Comparison of ENCODE assay signal across 17 cellular contexts in the genomic region with DNA sequence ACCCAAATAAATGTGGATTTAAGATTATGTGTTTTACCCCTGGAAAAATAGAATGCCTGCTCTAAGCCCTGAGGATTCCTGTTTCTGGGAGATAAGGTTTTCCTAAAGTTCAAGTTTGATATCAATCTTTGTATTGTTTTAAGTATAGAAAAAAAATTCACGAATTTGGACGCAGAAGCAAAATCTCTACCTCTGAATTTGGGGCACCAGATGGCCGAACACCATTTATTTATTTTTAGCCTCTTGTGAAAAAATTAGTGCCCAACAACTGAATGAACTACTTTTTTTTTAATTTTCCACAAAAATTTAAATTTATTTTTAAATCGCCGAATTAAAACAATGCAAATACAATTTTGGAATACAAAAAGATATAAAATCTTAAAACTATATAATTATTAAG.
DNase-seq lines count a peak whose midpoint lies in the region; FAIRE-seq and TF ChIP-seq lines count a peak whose summit lies in the region.
"Had no signal": no experiment of that assay in that cellular context is flagged by ENCODE, and none has a peak within 500 bp of the region (broad histone marks: within the 10 kb centered on the region; RNA-seq: fewer than 3 reads in every experiment).

No MANE protein-coding gene starts in this region.

- TF ChIP-seq CTCF in progenitor cell of endocrine pancreas (IDR thresholded peaks at IDR 0.05; ENCODE audit: unreplicated experiment) = no peak

- no peaks in the 10 kb centered on the region for H3K36me3 Mint-ChIP-seq in progenitor cell of endocrine pancreas (ENCODE audit: insufficient read depth)
- no peaks in the 10 kb centered on the region for H3K36me3 Mint-ChIP-seq in activated CD4-positive, alpha-beta T cell treated with anti-CD3 and anti-CD28 coated beads, Interleukin-2, amount 10 ng/mL, durations not matched to agents 24 days and 14 days (ENCODE audit: low read depth)
- H3K36me3 Mint-ChIP-seq: CD4-positive, CD25-positive, alpha-beta regulatory T cell; CD8-positive, alpha-beta T cell had no signal

- H3K27me3 Mint-ChIP-seq in progenitor cell of endocrine pancreas = peaks cover 2% of the 10 kb centered on the region
- H3K27me3 Mint-ChIP-seq in activated CD4-positive, alpha-beta T cell treated with anti-CD3 and anti-CD28 coated beads, Interleukin-2, amount 10 ng/mL, durations not matched to agents 24 days and 14 days = peaks cover under 1% of the 10 kb centered on the region
- H3K27me3 Mint-ChIP-seq: B cell had no signal

- DNase-seq in cerebellum (ENCODE audit: low spot score) = peak; percentile 58
- no peak for DNase-seq in progenitor cell of endocrine pancreas (ENCODE audit: low spot score, unreplicated experiment)
- no peak for DNase-seq in GM19239 (ENCODE audit: insufficient read length, low spot score)
- DNase-seq in activated CD4-positive, alpha-beta T cell treated with anti-CD3 and anti-CD28 coated beads, Interleukin-2, amount 10 ng/mL, durations not matched to agents 24 days and 14 days = no peak
- no peak for DNase-seq in NCI-H1417 (lab: John Stamatoyannopoulos, UW)
- DNase-seq: Caco-2; CD4-positive, CD25-positive, alpha-beta regulatory T cell; CD8-positive, alpha-beta T cell; DMS153; DND-41; GF-D8; H9 had no signal

- peaks cover 3% of the 10 kb centered on the region for H3K4me1 Mint-ChIP-seq in progenitor cell of endocrine pancreas (ENCODE audit: low read depth)
- no peaks in the 10 kb centered on the region for H3K4me1 Mint-ChIP-seq in activated CD4-positive, alpha-beta T cell treated with anti-CD3 and anti-CD28 coated beads, Interleukin-2, amount 10 ng/mL, durations not matched to agents 24 days and 14 days
- H3K4me1 Mint-ChIP-seq: B cell, GM23338 had no signal

- H3K27ac Mint-ChIP-seq in progenitor cell of endocrine pancreas = no peak overlapping the region
- no peak overlapping the region for H3K27ac Mint-ChIP-seq in activated CD4-positive, alpha-beta T cell treated with anti-CD3 and anti-CD28 coated beads, Interleukin-2, amount 10 ng/mL, durations not matched to agents 24 days and 14 days
- H3K27ac Mint-ChIP-seq: B cell; CD4-positive, CD25-positive, alpha-beta regulatory T cell; CD8-positive, alpha-beta T cell; GM23338; H9 had no signal

- intact Hi-C loops in activated CD4-positive, alpha-beta T cell treated with anti-CD3 and anti-CD28 coated beads, Interleukin-2, amount 10 ng/mL, durations not matched to agents 24 days and 14 days (cut with micrococcal nuclease) = no loop called here

- H3K4me3 Mint-ChIP-seq in progenitor cell of endocrine pancreas (ENCODE audit: low read depth) = no peak overlapping the region
- no peak overlapping the region for H3K4me3 Mint-ChIP-seq in activated CD4-positive, alpha-beta T cell treated with anti-CD3 and anti-CD28 coated beads, Interleukin-2, amount 10 ng/mL, durations not matched to agents 24 days and 14 days
- H3K4me3 Mint-ChIP-seq: B cell; CD4-positive, CD25-positive, alpha-beta regulatory T cell; CD8-positive, alpha-beta T cell; GM23338; H9 had no signal

- H3K9me3 Mint-ChIP-seq in progenitor cell of endocrine pancreas (ENCODE audit: low read depth) = no peaks in the 10 kb centered on the region
- H3K9me3 Mint-ChIP-seq in activated CD4-positive, alpha-beta T cell treated with anti-CD3 and anti-CD28 coated beads, Interleukin-2, amount 10 ng/mL, durations not matched to agents 24 days and 14 days = peaks cover 6% of the 10 kb centered on the region
- H3K9me3 Mint-ChIP-seq: CD4-positive, CD25-positive, alpha-beta regulatory T cell; CD8-positive, alpha-beta T cell; GM23338; H9 had no signal

- FAIRE-seq in G401.6 (lab: Jason Lieb, UNC) (peak; percentile 94), islet of Langerhans (lab: Jason Lieb, UNC) (peak; percentile 90), GM19239 (lab: Jason Lieb, UNC) (no peak)
- FAIRE-seq: GM12892 had no signal
